Comparison of ENCODE assay signal across 33 cellular contexts in genomic region chr6:63434936-63435335, GRCh38.
"Had no signal": no experiment of that assay in that cellular context is flagged by ENCODE, and none has a peak within 500 bp of the region (broad histone marks: within the 10 kb centered on the region; RNA-seq: fewer than 3 reads in every experiment).

No MANE protein-coding gene starts in this region.

- DNase-seq: activated CD4-positive, alpha-beta memory T cell treated with anti-CD3 and anti-CD28 coated beads, Interleukin-2, amount 10 ng/mL, durations not matched to agents 7 days and 5 days; activated CD4-positive, alpha-beta T cell treated with anti-CD3 and anti-CD28 coated beads for 1 hour; activated CD4-positive, alpha-beta T cell treated with anti-CD3 and anti-CD28 coated beads for 4 hours; activated CD4-positive, alpha-beta T cell treated with anti-CD3 and anti-CD28 coated beads, Interleukin-2, amount 10 ng/mL, durations not matched to agents 7 days and 5 days; activated CD4-positive, alpha-beta T cell treated with anti-CD3 and anti-CD28 coated beads, Interleukin-2, amount 50 U/mL, for 4 hours; activated CD8-positive, alpha-beta memory T cell treated with anti-CD3 and anti-CD28 coated beads, Interleukin-2, amount 50 U/mL, for 48 hours; activated gamma-delta T cell; activated naive CD4-positive, alpha-beta T cell; activated naive CD4-positive, alpha-beta T cell treated with anti-CD3 and anti-CD28 coated beads, Interleukin-2, amount 10 ng/mL, durations not matched to agents 7 days and 5 days; activated naive CD8-positive, alpha-beta T cell treated with anti-CD3 and anti-CD28 coated beads, Interleukin-2, amount 10 ng/mL, durations not matched to agents 7 days and 5 days; activated T-cell treated with anti-CD3 and anti-CD28 coated beads for 4 hours; activated T-cell treated with anti-CD3 and anti-CD28 coated beads, Interleukin-2, amount 50 U/mL, for 24 hours; activated T-cell treated with anti-CD3 and anti-CD28 coated beads, Interleukin-2, amount 50 U/mL, for 72 hours; amniotic stem cell; anterior cingulate cortex; brain microvascular endothelial cell; cortex of kidney; dermis blood vessel endothelial cell; effector CD4-positive, alpha-beta T cell; effector memory CD8-positive, alpha-beta T cell; erythroblast; foreskin keratinocyte; gastrocnemius medialis; glutamatergic neuron; heart left ventricle; T-helper 17 cell had no signal

- FAIRE-seq: astrocyte, bronchial epithelial cell, colon had no signal

- H3K36me3 ChIP-seq: brain microvascular endothelial cell, esophagus muscularis mucosa, gastrocnemius medialis, heart left ventricle had no signal

- H3K4me1 ChIP-seq: esophagus muscularis mucosa, foreskin keratinocyte, gastrocnemius medialis, heart left ventricle had no signal

- H3K27ac Mint-ChIP-seq: activated CD4-positive, alpha-beta memory T cell treated with anti-CD3 and anti-CD28 coated beads, Interleukin-2, amount 10 ng/mL, durations not matched to agents 7 days and 5 days; activated CD4-positive, alpha-beta T cell treated with anti-CD3 and anti-CD28 coated beads, Interleukin-2, amount 10 ng/mL, durations not matched to agents 7 days and 5 days; activated naive CD4-positive, alpha-beta T cell treated with anti-CD3 and anti-CD28 coated beads, Interleukin-2, amount 10 ng/mL, durations not matched to agents 7 days and 5 days; activated naive CD4-positive, alpha-beta T cell treated with anti-CD3 and anti-CD28 coated beads, Interleukin-2, amount 50 U/mL, for 72 hours; activated naive CD8-positive, alpha-beta T cell treated with anti-CD3 and anti-CD28 coated beads, Interleukin-2, amount 10 ng/mL, durations not matched to agents 7 days and 5 days; activated T-cell treated with anti-CD3 and anti-CD28 coated beads, Interleukin-2, amount 50 U/mL, for 24 hours; activated T-cell treated with anti-CD3 and anti-CD28 coated beads, Interleukin-2, amount 50 U/mL, for 72 hours; effector memory CD8-positive, alpha-beta T cell; T-helper 17 cell; WTC11 had no signal

- H3K9me3 Mint-ChIP-seq: activated CD4-positive, alpha-beta memory T cell treated with anti-CD3 and anti-CD28 coated beads, Interleukin-2, amount 10 ng/mL, durations not matched to agents 7 days and 5 days; activated naive CD4-positive, alpha-beta T cell treated with anti-CD3 and anti-CD28 coated beads, Interleukin-2, amount 10 ng/mL, durations not matched to agents 7 days and 5 days; activated T-cell treated with anti-CD3 and anti-CD28 coated beads, Interleukin-2, amount 50 U/mL, for 24 hours; effector memory CD8-positive, alpha-beta T cell had no signal

- H3K4me2 ChIP-seq: hepatocyte had no signal

- H3K27ac ChIP-seq: brain microvascular endothelial cell, esophagus muscularis mucosa, foreskin keratinocyte, gastrocnemius medialis, heart left ventricle, hepatocyte had no signal

- H3K4me1 Mint-ChIP-seq: activated CD4-positive, alpha-beta memory T cell treated with anti-CD3 and anti-CD28 coated beads, Interleukin-2, amount 10 ng/mL, durations not matched to agents 7 days and 5 days; activated CD4-positive, alpha-beta T cell treated with anti-CD3 and anti-CD28 coated beads, Interleukin-2, amount 10 ng/mL, durations not matched to agents 7 days and 5 days; activated naive CD4-positive, alpha-beta T cell treated with anti-CD3 and anti-CD28 coated beads, Interleukin-2, amount 10 ng/mL, durations not matched to agents 7 days and 5 days; activated naive CD8-positive, alpha-beta T cell treated with anti-CD3 and anti-CD28 coated beads, Interleukin-2, amount 10 ng/mL, durations not matched to agents 7 days and 5 days; T-helper 17 cell; WTC11 had no signal

- H3K79me2 ChIP-seq: hepatocyte had no signal

- H3K27me3 ChIP-seq: brain microvascular endothelial cell, esophagus muscularis mucosa, gastrocnemius medialis, heart left ventricle, hepatocyte had no signal

- H3K27me3 Mint-ChIP-seq: effector memory CD8-positive, alpha-beta T cell had no signal

- H2AFZ ChIP-seq: hepatocyte had no signal

- H3K4me3 Mint-ChIP-seq: activated CD4-positive, alpha-beta memory T cell treated with anti-CD3 and anti-CD28 coated beads, Interleukin-2, amount 10 ng/mL, durations not matched to agents 7 days and 5 days; activated CD4-positive, alpha-beta T cell treated with anti-CD3 and anti-CD28 coated beads, Interleukin-2, amount 10 ng/mL, durations not matched to agents 7 days and 5 days; activated naive CD4-positive, alpha-beta T cell treated with anti-CD3 and anti-CD28 coated beads, Interleukin-2, amount 10 ng/mL, durations not matched to agents 7 days and 5 days; activated naive CD8-positive, alpha-beta T cell treated with anti-CD3 and anti-CD28 coated beads, Interleukin-2, amount 10 ng/mL, durations not matched to agents 7 days and 5 days; activated T-cell treated with anti-CD3 and anti-CD28 coated beads, Interleukin-2, amount 50 U/mL, for 24 hours; activated T-cell treated with anti-CD3 and anti-CD28 coated beads, Interleukin-2, amount 50 U/mL, for 72 hours; effector memory CD8-positive, alpha-beta T cell; T-helper 17 cell; WTC11 had no signal

- H3K4me3 ChIP-seq: esophagus muscularis mucosa, gastrocnemius medialis, heart left ventricle, hepatocyte had no signal

- H3K36me3 Mint-ChIP-seq: activated naive CD4-positive, alpha-beta T cell treated with anti-CD3 and anti-CD28 coated beads, Interleukin-2, amount 10 ng/mL, durations not matched to agents 7 days and 5 days; activated naive CD4-positive, alpha-beta T cell treated with anti-CD3 and anti-CD28 coated beads, Interleukin-2, amount 50 U/mL, for 72 hours had no signal

- H3K9me3 ChIP-seq: esophagus muscularis mucosa, gastrocnemius medialis, heart left ventricle had no signal
